8 cellular contexts compared by ENCODE assay signal in genomic region chr16:21952793-21953540, GRCh38. TPM values are rescaled to one million over a fixed set of nuclear protein-coding genes. Genes with fewer than 3 reads are reported as not detected.
DNase-seq lines count a peak whose midpoint lies in the region; ATAC-seq and TF ChIP-seq lines count a peak whose summit lies in the region.

Gene UQCRC2 (plus strand): TSS chr16:21953361. CDS start chr16:21953424, 63 bp downstream.

- peaks cover 0 to 29% (median 14%) of the 10 kb centered on the region in 4 donors for H3K4me1 ChIP-seq in right lobe of liver

- H3K9me3 ChIP-seq in CD4-positive, alpha-beta T cell (ENCODE audit: control insufficient read depth, low read length), result no peaks in the 10 kb centered on the region
- no peaks in the 10 kb centered on the region for H3K9me3 ChIP-seq in right lobe of liver

- H3K9me3 Mint-ChIP-seq in CD4-positive, alpha-beta T cell, result no peaks in the 10 kb centered on the region

- peak within 1 kb of the TSS; percentile 94 for H3K27ac Mint-ChIP-seq in CD4-positive, alpha-beta T cell

- no peaks in the 10 kb centered on the region for H3K27me3 ChIP-seq in CD4-positive, alpha-beta T cell (ENCODE audit: control insufficient read depth, insufficient read depth, low read length)
- H3K27me3 ChIP-seq in dorsolateral prefrontal cortex (no peaks in the 10 kb centered on the region), right lobe of liver (no peaks in the 10 kb centered on the region)

- ATAC-seq in CD4-positive, alpha-beta T cell (ENCODE audit: poor library complexity), result peak; percentile 87
- ATAC-seq in GM19452 (IDR thresholded peaks at IDR 0.05; ENCODE audit: unreplicated experiment) (peak; percentile 82), HG03575 (IDR thresholded peaks at IDR 0.05; ENCODE audit: extremely low read depth, insufficient number of reproducible peaks, low FRiP score, unreplicated experiment) (peak; percentile 46), right lobe of liver (peak; percentile 93 to 96 (median 95))

- POLR2A ChIA-PET in CD4-positive, alpha-beta T cell (lab: Charles Lee), result interaction anchor here (0.6 to 2.5 kb wide), 11 partner anchors 9 to 432 kb away, joined by 3 to 41 read pairs (median 3); no protein-coding TSS in a partner anchor

- peak within 1 kb of the TSS; percentile 93 for H3K27ac ChIP-seq in CD4-positive, alpha-beta T cell (ENCODE audit: low read depth, low read length)
- H3K27ac ChIP-seq in dorsolateral prefrontal cortex (peak within 1 kb of the TSS; percentile 92 to 100 (median 98)), right lobe of liver (peak within 1 kb of the TSS; percentile 90 to 99 (median 99))

- DNase-seq in CD4-positive, alpha-beta T cell, result peak; percentile 76 to 88 (median 79)
- DNase-seq in NCI-H82 (lab: John Stamatoyannopoulos, UW) (peak; percentile 97), dorsolateral prefrontal cortex (peak; percentile 85 to 96 (median 92)), right lobe of liver (peak; percentile 90 to 93 (median 92))
- peak; percentile 86 to 90 for DNase-seq in activated CD4-positive, alpha-beta T cell treated with anti-CD3 and anti-CD28 coated beads, Interleukin-2, amount 50 U/mL, for 48 hours
- DNase-seq in stimulated activated CD4-positive, alpha-beta T cell treated with anti-CD3 and anti-CD28 coated beads, Interleukin-4, amount 100 ng/mL, for 24 hours, result peak; percentile 90

- intact Hi-C loops in CD4-positive, alpha-beta T cell (cut with DNase I, micrococcal nuclease), result loop anchor here (1.0 to 10.0 kb wide), 7 partner anchors 55 to 1602 kb away; partner anchors contain the start of genes POLR3E (in 2 of the 2), EARS2 (in 1 of the 2), MOSMO (in 1 of the 2) and UBFD1 (in 1 of the 2)
- intact Hi-C loops in dorsolateral prefrontal cortex (cut with DNase I) (loop anchor here (2.0 to 5.0 kb wide), 5 partner anchors 56 to 344 kb away; partner anchors contain the start of genes POLR3E (in 2 of the 2) and MOSMO (in 1 of the 2)), right lobe of liver (cut with DNase I) (no loop called here)

- peak within 1 kb of the TSS; percentile 94 for H3K4me3 Mint-ChIP-seq in CD4-positive, alpha-beta T cell

- CTCF ChIA-PET in CD4-positive, alpha-beta T cell (lab: Charles Lee), result interaction anchor here (1.8 to 1.9 kb wide), 2 partner anchors 124 to 236 kb away, joined by 5 to 7 read pairs; no protein-coding TSS in a partner anchor

- no peak for TF ChIP-seq CTCF in CD4-positive, alpha-beta T cell (IDR thresholded peaks at IDR 0.05)
- TF ChIP-seq CTCF in dorsolateral prefrontal cortex (IDR thresholded peaks at IDR 0.05 in 54 of 56, conservative IDR thresholded peaks at IDR 0.05 in 2 of 56; ENCODE audit: low read depth in 1 of 56, partially characterized antibody in 56 of 56) (peak in 20 of 56 donors; percentile 2 to 42 (median 18)), right lobe of liver (IDR thresholded peaks at IDR 0.05) (no peak)

- H3K27me3 Mint-ChIP-seq in CD4-positive, alpha-beta T cell, result no peaks in the 10 kb centered on the region

- H3K4me1 Mint-ChIP-seq in CD4-positive, alpha-beta T cell (ENCODE audit: low read depth), result peaks cover 62% of the 10 kb centered on the region

- H3K36me3 Mint-ChIP-seq in CD4-positive, alpha-beta T cell (ENCODE audit: low read depth), result peaks cover 52% of the 10 kb centered on the region

- H3K4me3 ChIP-seq in dorsolateral prefrontal cortex (peak within 1 kb of the TSS; percentile 67 to 100 (median 94)), right lobe of liver (peak within 1 kb of the TSS; percentile 83 to 97 (median 89))

- peaks cover 0 to 20% (median 2%) of the 10 kb centered on the region in 4 donors for H3K36me3 ChIP-seq in right lobe of liver

- peak; percentile 99 for TF ChIP-seq POLR2A in right lobe of liver (IDR thresholded peaks at IDR 0.05)

- 2% methylated on average over 31 of the region's 41 CpGs for WGBS in right lobe of liver (ENCODE audit: insufficient coverage, low coverage, low lambda C conversion rate, missing lambda C conversion rate)

RNA-seq across cellular contexts. Expression of gene UQCRC2, which starts in this region (rescaled TPM):
- 100 to 1,000 TPM; 142 to 146 TPM for total RNA-seq in CD4-positive, alpha-beta T cell
- total RNA-seq in dorsolateral prefrontal cortex (100 to 1,000 TPM; 215 to 422 (median 323) TPM), right lobe of liver (100 to 1,000 TPM; 128 to 214 (median 169) TPM)

Comparison
In these comparisons a context has a peak if more than half of its experiments do, and no peak if none do; other contexts are left out.
1. Peak in every context shown above with its lines: DNase-seq, ATAC-seq, H3K4me3 ChIP-seq and H3K27ac ChIP-seq.
2. intact Hi-C loops: an anchor here in CD4-positive, alpha-beta T cell (1.0 to 10.0 kb wide) and dorsolateral prefrontal cortex (2.0 to 5.0 kb wide); none called in right lobe of liver.